1 cellular context compared by ENCODE assay signal in the genomic region with DNA sequence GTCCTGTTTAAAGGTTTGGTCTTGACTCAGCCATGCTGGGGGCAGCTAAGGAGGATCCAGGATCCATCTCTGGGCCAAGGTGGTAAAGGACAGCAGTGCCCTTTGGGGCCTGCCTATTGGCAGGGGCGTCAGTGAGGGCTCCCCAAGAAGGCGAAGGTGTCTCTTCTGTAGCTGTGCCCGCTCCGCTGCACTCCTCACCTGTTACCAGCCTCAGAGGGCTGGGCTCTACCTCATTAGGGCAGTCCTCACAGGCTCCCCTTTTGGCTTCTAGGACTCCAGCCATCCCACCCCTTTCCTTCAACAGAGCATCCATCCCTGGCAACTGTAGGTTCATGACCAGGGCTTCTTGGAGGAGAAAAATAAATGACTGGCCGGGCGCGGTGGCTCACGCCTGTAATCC.
A peak's percentile ranks its signal among the peaks of the same experiment; 100 is the strongest.
TF ChIP-seq lines count a peak whose summit lies in the region.

No MANE protein-coding gene starts in this region.

TF ChIP-seq in HepG2, 621 proteins besides CTCF, POLR2A, EP300 and RAD21:
- TF ChIP-seq GTF3A (CRISPR knock-in tag; conservative IDR thresholded peaks at IDR 0.05) (0 out of 2 replicates have a peak, but pooled peaks have one; percentile 59), FOXO1 (CRISPR knock-in tag; IDR thresholded peaks at IDR 0.05) (peak; percentile 3; the same call in 1 of the 2 replicates), DMAP1 (CRISPR knock-in tag; IDR thresholded peaks at IDR 0.05) (0 out of 2 replicates have a peak, but pooled peaks have one; percentile 8), GATA4 (IDR thresholded peaks at IDR 0.05; ENCODE audit: borderline replicate concordance, low read depth) (0 out of 2 replicates have a peak, but pooled peaks have one; percentile 19), MTA3 (CRISPR knock-in tag; IDR thresholded peaks at IDR 0.05) (no peak)
- TF ChIP-seq, protein P1, sequence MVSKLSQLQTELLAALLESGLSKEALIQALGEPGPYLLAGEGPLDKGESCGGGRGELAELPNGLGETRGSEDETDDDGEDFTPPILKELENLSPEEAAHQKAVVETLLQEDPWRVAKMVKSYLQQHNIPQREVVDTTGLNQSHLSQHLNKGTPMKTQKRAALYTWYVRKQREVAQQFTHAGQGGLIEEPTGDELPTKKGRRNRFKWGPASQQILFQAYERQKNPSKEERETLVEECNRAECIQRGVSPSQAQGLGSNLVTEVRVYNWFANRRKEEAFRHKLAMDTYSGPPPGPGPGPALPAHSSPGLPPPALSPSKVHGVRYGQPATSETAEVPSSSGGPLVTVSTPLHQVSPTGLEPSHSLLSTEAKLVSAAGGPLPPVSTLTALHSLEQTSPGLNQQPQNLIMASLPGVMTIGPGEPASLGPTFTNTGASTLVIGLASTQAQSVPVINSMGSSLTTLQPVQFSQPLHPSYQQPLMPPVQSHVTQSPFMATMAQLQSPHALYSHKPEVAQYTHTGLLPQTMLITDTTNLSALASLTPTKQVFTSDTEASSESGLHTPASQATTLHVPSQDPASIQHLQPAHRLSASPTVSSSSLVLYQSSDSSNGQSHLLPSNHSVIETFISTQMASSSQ (IDR thresholded peaks at IDR 0.05; ENCODE audit: low read depth) = no peak
- TF ChIP-seq, protein P1 (CRISPR knock-in tag; IDR thresholded peaks at IDR 0.05; ENCODE audit: borderline replicate concordance) = 0 out of 2 replicates have a peak, but pooled peaks have one; percentile 4
- TF ChIP-seq, protein P2, sequence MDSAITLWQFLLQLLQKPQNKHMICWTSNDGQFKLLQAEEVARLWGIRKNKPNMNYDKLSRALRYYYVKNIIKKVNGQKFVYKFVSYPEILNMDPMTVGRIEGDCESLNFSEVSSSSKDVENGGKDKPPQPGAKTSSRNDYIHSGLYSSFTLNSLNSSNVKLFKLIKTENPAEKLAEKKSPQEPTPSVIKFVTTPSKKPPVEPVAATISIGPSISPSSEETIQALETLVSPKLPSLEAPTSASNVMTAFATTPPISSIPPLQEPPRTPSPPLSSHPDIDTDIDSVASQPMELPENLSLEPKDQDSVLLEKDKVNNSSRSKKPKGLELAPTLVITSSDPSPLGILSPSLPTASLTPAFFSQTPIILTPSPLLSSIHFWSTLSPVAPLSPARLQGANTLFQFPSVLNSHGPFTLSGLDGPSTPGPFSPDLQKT (CRISPR knock-in tag; IDR thresholded peaks at IDR 0.05; ENCODE audit: borderline replicate concordance) = no peak
